17 cellular contexts compared by ENCODE assay signal in genomic region chr3:150875548-150875947, GRCh38. TPM values are rescaled to one million over a fixed set of nuclear protein-coding genes. Genes with fewer than 3 reads are reported as not detected.
DNase-seq lines count a peak whose midpoint lies in the region; ATAC-seq, FAIRE-seq and TF ChIP-seq lines count a peak whose summit lies in the region.
"Had no signal": no experiment of that assay in that cellular context is flagged by ENCODE, and none has a peak within 500 bp of the region (broad histone marks: within the 10 kb centered on the region; RNA-seq: fewer than 3 reads in every experiment).

No MANE protein-coding gene starts in this region.

- DNase-seq in GM12891 (ENCODE audit: insufficient read length, low spot score) (peak; percentile 17), choroid plexus epithelial cell (ENCODE audit: low read depth) (peak; percentile 24), NOMO-1 treated with DMSO at 0.1 percent for 48 hours (lab: John Stamatoyannopoulos, UW; ENCODE audit: unreplicated experiment) (no peak), AG08396 (ENCODE audit: low spot score) (no peak), NCI-H1048 (lab: John Stamatoyannopoulos, UW) (no peak), HAP-1 (ENCODE audit: low spot score in 2 of 2) (no peak)
- DNase-seq: activated CD4-positive, alpha-beta T cell treated with anti-CD3 and anti-CD28 coated beads, Interleukin-2, amount 10 ng/mL, durations not matched to agents 7 days and 5 days; adrenal gland; foreskin melanocyte; naive B cell; NCI-H1694; NCI-H345; T1000 had no signal

- H3K4me1 ChIP-seq in HAP-1, result peaks cover under 1% of the 10 kb centered on the region; the same call in 1 of the 2 replicates
- H3K4me1 ChIP-seq: adrenal gland, SJSA1 had no signal

- peak; percentile 58 for ATAC-seq in GM19438 (IDR thresholded peaks at IDR 0.05; ENCODE audit: low read depth, unreplicated experiment)
- peak; percentile 76 for ATAC-seq in HG03025 (IDR thresholded peaks at IDR 0.05; ENCODE audit: low FRiP score, unreplicated experiment)

- H3K4me3 ChIP-seq in choroid plexus epithelial cell (ENCODE audit: low read depth, low read length) (no peak overlapping the region), HAP-1 (no peak overlapping the region)
- H3K4me3 ChIP-seq: adrenal gland, SJSA1 had no signal

- no peaks in the 10 kb centered on the region for H3K36me3 ChIP-seq in HAP-1 (replicated peaks)
- H3K36me3 ChIP-seq: adrenal gland, SJSA1 had no signal

- FAIRE-seq in GM12891 (lab: Jason Lieb, UNC), result peak; percentile 65
- FAIRE-seq: endometrium had no signal

- in situ Hi-C loops in HAP-1 (cut with MboI; ENCODE audit: low sequenced_read_pairs), result no loop called here

- no peak for TF ChIP-seq POLR2A in GM12891 (IDR thresholded peaks at IDR 0.05; ENCODE audit: low read depth, low read length)

- H3K9me3 ChIP-seq in HAP-1, result no peaks in the 10 kb centered on the region
- H3K9me3 ChIP-seq: adrenal gland, SJSA1 had no signal

- no peak for TF ChIP-seq CTCF in choroid plexus epithelial cell (conservative IDR thresholded peaks at IDR 0.05; ENCODE audit: low read depth, low read length)

- H3K27me3 ChIP-seq in HAP-1 (ENCODE audit: low read depth), result peaks cover 61% of the 10 kb centered on the region
- H3K27me3 ChIP-seq: adrenal gland had no signal

TF ChIP-seq in GM12891, 5 proteins besides CTCF, POLR2A, EP300 and RAD21:
- TF ChIP-seq SPI1 (IDR thresholded peaks at IDR 0.05; ENCODE audit: low read depth, low read length) (no peak), POU2F2 (IDR thresholded peaks at IDR 0.05; ENCODE audit: low read depth, low read length) (no peak), TAF1 (IDR thresholded peaks at IDR 0.05; ENCODE audit: low read depth, low read length) (no peak), PAX5 (IDR thresholded peaks at IDR 0.05; ENCODE audit: insufficient read depth, low read length, severe bottlenecking) (no peak), POLR2AphosphoS5 (IDR thresholded peaks at IDR 0.05; ENCODE audit: low read depth, low read length) (no peak)

RNA-seq across cellular contexts. Expression of gene MINDY4B, which starts 29.7 kb away (rescaled TPM):
- not detected for polyA plus RNA-seq in GM12891 (2012; ENCODE audit: low read depth, missing spikeins)

Comparison
In these comparisons a context has a peak if more than half of its experiments do, and no peak if none do; other contexts are left out.
1. DNase-seq: peak in GM12891 (single experiment) and choroid plexus epithelial cell (single experiment); none in NOMO-1 treated with DMSO at 0.1 percent for 48 hours (single experiment), AG08396 (single experiment), NCI-H1048 (single experiment) and HAP-1 (0 of 2).